Comparison of ENCODE assay signal across 17 cellular contexts in the genomic region with DNA sequence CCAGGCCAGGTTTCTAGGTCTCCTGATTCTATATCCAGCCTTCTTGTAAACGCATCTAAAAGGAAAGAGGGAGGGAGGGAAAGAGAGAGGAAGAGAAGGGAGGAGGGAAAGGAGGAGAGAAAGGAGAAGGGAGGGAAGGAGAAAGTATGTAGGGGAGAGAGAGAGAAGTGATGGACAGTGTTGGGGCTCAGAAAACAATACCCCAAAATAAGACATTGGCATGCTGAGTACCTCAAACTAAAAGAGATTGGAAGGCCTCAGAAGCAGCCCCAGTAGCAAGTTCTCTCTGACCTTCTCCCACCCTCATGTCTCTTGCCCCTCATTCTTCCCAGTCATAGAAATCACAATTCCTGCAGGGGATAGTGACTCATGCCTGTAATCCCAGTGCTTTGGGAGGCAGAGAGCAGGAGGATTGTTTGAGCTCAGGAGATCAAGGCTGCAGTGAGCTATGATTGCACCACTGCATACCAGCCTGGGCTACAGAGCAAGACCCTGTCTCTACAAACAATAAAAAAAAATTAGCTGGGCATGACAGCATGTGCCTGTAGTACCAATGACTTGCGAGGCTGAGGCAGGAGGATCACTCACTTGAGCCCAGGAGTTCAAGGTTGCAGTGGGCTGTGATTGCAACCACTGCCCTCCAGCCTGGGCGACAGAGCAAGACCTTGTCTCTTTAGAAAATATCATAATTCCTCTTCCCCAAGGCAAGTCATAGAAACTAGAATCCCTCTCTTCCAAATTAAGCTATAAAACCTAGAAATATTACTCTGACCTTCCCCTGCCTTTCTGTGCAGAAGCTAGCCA. TPM values are rescaled to one million over a fixed set of nuclear protein-coding genes. Genes with fewer than 3 reads are reported as not detected.
DNase-seq lines count a peak whose midpoint lies in the region; ATAC-seq, FAIRE-seq and TF ChIP-seq lines count a peak whose summit lies in the region.
"Had no signal": no experiment of that assay in that cellular context is flagged by ENCODE, and none has a peak within 500 bp of the region (broad histone marks: within the 10 kb centered on the region; RNA-seq: fewer than 3 reads in every experiment).

No MANE protein-coding gene starts in this region.

- no peak overlapping the region for H3K23ac ChIP-seq in IMR-90 (ENCODE audit: low read depth, low read length)

- BruUV-seq in IMR-90 (replicated peaks; lab: Mats Ljungman, UMichigan) = no TSS peak

- no peak overlapping the region for H3K9ac ChIP-seq in IMR-90 (ENCODE audit: low read depth, low read length)

- H3K79me2 ChIP-seq in hepatocyte = no peaks in the 10 kb centered on the region

- no peak overlapping the region for H4K5ac ChIP-seq in IMR-90 (ENCODE audit: low read depth, low read length)

- H3K79me1 ChIP-seq in IMR-90 (ENCODE audit: low read depth in 1 of 2, low read length in 2 of 2) = no peaks in the 10 kb centered on the region

- no peak for FAIRE-seq in bronchial epithelial cell (lab: Jason Lieb, UNC)
- FAIRE-seq: GM12892 had no signal

- H2BK120ac ChIP-seq in IMR-90 (ENCODE audit: low read depth, low read length) = no peak overlapping the region

- no peak overlapping the region for H2BK15ac ChIP-seq in IMR-90 (ENCODE audit: low read depth, low read length)

- POLR2A ChIA-PET in IMR-90 (lab: Charles Lee; ENCODE audit: unreplicated experiment) = interaction anchor here (0.6 kb wide), 1 partner anchor 173 kb away, joined by 3 read pairs; no protein-coding TSS in a partner anchor

- 0 out of 2 replicates have a peak overlapping the region, but pooled peaks have one; percentile 35 for H2BK20ac ChIP-seq in IMR-90 (ENCODE audit: low read depth, low read length)

- no peak overlapping the region for H4K8ac ChIP-seq in IMR-90 (ENCODE audit: low read depth in 2 of 2, low read length in 2 of 2)

- TF ChIP-seq CTCF in AG10803 (conservative IDR thresholded peaks at IDR 0.05; ENCODE audit: low read length) = no peak
- TF ChIP-seq CTCF in IMR-90 (conservative IDR thresholded peaks at IDR 0.05; ENCODE audit: low read depth, low read length) = no peak
- no peak for TF ChIP-seq CTCF in bronchial epithelial cell (IDR thresholded peaks at IDR 0.05; ENCODE audit: insufficient read depth, low read length, severe bottlenecking)
- no peak for TF ChIP-seq CTCF in hepatocyte (IDR thresholded peaks at IDR 0.05; ENCODE audit: poor library complexity)

- H2BK5ac ChIP-seq in IMR-90 (ENCODE audit: low read depth, low read length, poor library complexity, severe bottlenecking) = no peak overlapping the region

- in situ Hi-C loops in IMR-90 (cut with MboI; ENCODE audit: low sequenced_read_pairs) = no loop called here

- no peak for TF ChIP-seq RAD21 in IMR-90 (IDR thresholded peaks at IDR 0.05; ENCODE audit: low read length)

- H2AK5ac ChIP-seq in IMR-90 (ENCODE audit: low read depth, low read length) = no peak overlapping the region

- DNase-seq in AG10803 (ENCODE audit: low read depth) = peak; percentile 46
- peak; percentile 28 for DNase-seq in IMR-90
- peak; percentile 67 for DNase-seq in bronchial epithelial cell (ENCODE audit: low read depth)
- no peak for DNase-seq in hepatocyte (ENCODE audit: low spot score)
- DNase-seq in NCI-H446 (lab: John Stamatoyannopoulos, UW) = no peak
- DNase-seq in stimulated activated CD4-positive, alpha-beta T cell treated with anti-CD3 and anti-CD28 coated beads, Interleukin-12 subunit alpha, Interleukin-12 subunit beta, amount 100 ng/mL, for 4 hours = no peak
- DNase-seq in occipital lobe (lab: John Stamatoyannopoulos, UW) = no peak
- DNase-seq: activated CD4-positive, alpha-beta T cell treated with anti-CD3 and anti-CD28 coated beads for 48 hours; activated CD8-positive, alpha-beta memory T cell treated with anti-CD3 and anti-CD28 coated beads, Interleukin-2, amount 50 U/mL, for 4 hours; CD8-positive, alpha-beta memory T cell; GF-D8; GOT3; lower lobe of right lung; natural killer cell; SHP77 treated with DMSO at 0.1 percent for 48 hours had no signal

- H3K9me2 ChIP-seq in hepatocyte (replicated peaks; ENCODE audit: insufficient read depth) = no peaks in the 10 kb centered on the region

- H3K4me3 ChIP-seq in AG10803 (ENCODE audit: low read length) (no peak overlapping the region), IMR-90 (ENCODE audit: insufficient read depth, low read depth, low read length) (no peak overlapping the region), bronchial epithelial cell (ENCODE audit: low read depth, low read length) (no peak overlapping the region), hepatocyte (no peak overlapping the region)
- H3K4me3 ChIP-seq: lower lobe of right lung had no signal

- no peak overlapping the region for H3K56ac ChIP-seq in IMR-90 (ENCODE audit: extremely low read depth, insufficient read depth, low read length)

- H3K4me2 ChIP-seq in IMR-90 (ENCODE audit: low read depth, low read length) = no peak overlapping the region
- no peak overlapping the region for H3K4me2 ChIP-seq in hepatocyte

- H4K91ac ChIP-seq in IMR-90 (ENCODE audit: insufficient read depth, low read depth, low read length) = no peak overlapping the region

- peaks cover 5% of the 10 kb centered on the region; the same call in 1 of the 2 replicates for H3K9me3 ChIP-seq in IMR-90 (ENCODE audit: control insufficient read depth, insufficient read depth, low read length)
- no peaks in the 10 kb centered on the region for H3K9me3 ChIP-seq in hepatocyte (ENCODE audit: low read depth)
- H3K9me3 ChIP-seq: lower lobe of right lung had no signal

- H2AK9ac ChIP-seq in IMR-90 (replicated peaks; ENCODE audit: low read depth, low read length, poor library complexity) = no peak overlapping the region

- no peaks in the 10 kb centered on the region for H4K20me1 ChIP-seq in IMR-90 (ENCODE audit: insufficient read depth, low read length)
- no peaks in the 10 kb centered on the region for H4K20me1 ChIP-seq in hepatocyte (ENCODE audit: insufficient read depth, poor library complexity, severe bottlenecking)

- H3K18ac ChIP-seq in IMR-90 (ENCODE audit: low read depth, low read length) = no peak overlapping the region

- H3K27me3 ChIP-seq in IMR-90 (ENCODE audit: control insufficient read depth, insufficient read depth, low read length) (no peaks in the 10 kb centered on the region), bronchial epithelial cell (ENCODE audit: control insufficient read depth, insufficient read depth, low read length) (no peaks in the 10 kb centered on the region), hepatocyte (no peaks in the 10 kb centered on the region)

- H2AFZ ChIP-seq in IMR-90 (replicated peaks; ENCODE audit: low read length, poor library complexity) = no peak overlapping the region
- H2AFZ ChIP-seq in hepatocyte = no peak overlapping the region

- dilution Hi-C loops in IMR-90 (cut with HindIII; ENCODE audit: low sequenced_read_pairs, unreplicated experiment) = no loop called here

- ATAC-seq in IMR-90 (ENCODE audit: low read depth) (peak; percentile 63), HG02623 (IDR thresholded peaks at IDR 0.05; ENCODE audit: unreplicated experiment) (no peak)
- ATAC-seq: lower lobe of right lung, natural killer cell had no signal

- CTCF ChIA-PET in IMR-90 (lab: Yijun Ruan, JAX) = interaction anchor here (1.2 to 1.8 kb wide), 2 partner anchors 11 to 17 kb away, joined by 4 to 5 read pairs; no protein-coding TSS in a partner anchor

- peaks cover 3% of the 10 kb centered on the region; the same call in 1 of the 2 replicates for H3K4me1 ChIP-seq in IMR-90 (ENCODE audit: control insufficient read depth, insufficient read depth, low read length)
- H3K4me1 ChIP-seq in hepatocyte (ENCODE audit: insufficient read depth) = peaks cover 11% of the 10 kb centered on the region
- H3K4me1 ChIP-seq: lower lobe of right lung had no signal

- TF ChIP-seq POLR2A in IMR-90 (IDR thresholded peaks at IDR 0.05; ENCODE audit: low read depth, low read length) = no peak

- intact Hi-C loops in IMR-90 (cut with micrococcal nuclease) = no loop called here

- 0 out of 2 replicates have a peak, but pooled peaks cover 8% of the 10 kb centered on the region for H3K9me1 ChIP-seq in IMR-90 (ENCODE audit: insufficient read depth, low read length)

- H3K36me3 ChIP-seq in IMR-90 (ENCODE audit: control insufficient read depth, insufficient read depth, low read length) = no peaks in the 10 kb centered on the region
- H3K36me3 ChIP-seq in bronchial epithelial cell (ENCODE audit: control insufficient read depth, insufficient read depth, low read length) = no peaks in the 10 kb centered on the region
- H3K36me3 ChIP-seq in hepatocyte (replicated peaks; ENCODE audit: insufficient read depth, low read depth) = no peaks in the 10 kb centered on the region
- H3K36me3 ChIP-seq: lower lobe of right lung had no signal

- H3K14ac ChIP-seq in IMR-90 (replicated peaks; ENCODE audit: low read depth, low read length) = no peak overlapping the region

- H3K4ac ChIP-seq in IMR-90 (ENCODE audit: low read depth, low read length) = no peak overlapping the region

- no CpG with 5 or more reads among the region's 3 CpGs for WGBS in IMR-90 (ENCODE audit: extremely low coverage in 2 of 2, insufficient read length in 1 of 2), 2 experiments
- WGBS in hepatocyte (ENCODE audit: low lambda C conversion rate, missing lambda C conversion rate) = 67% methylated on average over 3 of the region's 3 CpGs

- H3K27ac ChIP-seq in IMR-90 (ENCODE audit: insufficient read depth, low read length) (no peak overlapping the region), hepatocyte (peak overlapping the region; percentile 52)
- H3K27ac ChIP-seq: lower lobe of right lung had no signal

TF ChIP-seq in IMR-90, 13 proteins besides CTCF, POLR2A, EP300 and RAD21 (continues in another document):
- 0 out of 2 replicates have a peak, but pooled peaks have one; percentile 7 for TF ChIP-seq FOS (IDR thresholded peaks at IDR 0.05; ENCODE audit: low read depth, low read length)
- no peak for TF ChIP-seq BHLHE40 (IDR thresholded peaks at IDR 0.05; ENCODE audit: low read depth, low read length)
- TF ChIP-seq MAZ (IDR thresholded peaks at IDR 0.05; ENCODE audit: borderline replicate concordance, low read depth, low read length) = no peak
- no peak for TF ChIP-seq SMC3 (IDR thresholded peaks at IDR 0.05; ENCODE audit: low read depth, low read length)
- no peak for TF ChIP-seq NFE2L2 (IDR thresholded peaks at IDR 0.05; ENCODE audit: low read depth, low read length)
- TF ChIP-seq, protein P1, sequence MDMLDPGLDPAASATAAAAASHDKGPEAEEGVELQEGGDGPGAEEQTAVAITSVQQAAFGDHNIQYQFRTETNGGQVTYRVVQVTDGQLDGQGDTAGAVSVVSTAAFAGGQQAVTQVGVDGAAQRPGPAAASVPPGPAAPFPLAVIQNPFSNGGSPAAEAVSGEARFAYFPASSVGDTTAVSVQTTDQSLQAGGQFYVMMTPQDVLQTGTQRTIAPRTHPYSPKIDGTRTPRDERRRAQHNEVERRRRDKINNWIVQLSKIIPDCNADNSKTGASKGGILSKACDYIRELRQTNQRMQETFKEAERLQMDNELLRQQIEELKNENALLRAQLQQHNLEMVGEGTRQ (IDR thresholded peaks at IDR 0.05; ENCODE audit: low read depth, low read length) = no peak

RNA-seq across cellular contexts. Expression of a gene that starts 51.2 kb away (rescaled TPM):
- total RNA-seq in IMR-90 (2012; rRNA removed) (24.4 and 35.8 TPM in 2 replicates), bronchial epithelial cell (24.5 and 28.4 TPM in 2 replicates), hepatocyte (43.6 and 44.7 TPM in 2 replicates), occipital lobe (38.4 TPM)
- polyA plus RNA-seq in IMR-90 (2012; rRNA removed) (13.8 and 14.2 TPM in 2 replicates), hepatocyte (34.4 and 37.8 TPM in 2 replicates)
- polyA plus RNA-seq in IMR-90 (2012; cell fraction: cytosol; rRNA removed) = 1.0 and 2.3 TPM in 2 replicates
- polyA plus RNA-seq in IMR-90 (2012; cell fraction: nucleus; rRNA removed; ENCODE audit: low replicate concordance) = 2.2 and 14.4 TPM in 2 replicates

Comparison
In these comparisons a context has a peak if more than half of its experiments do, and no peak if none do; other contexts are left out.
1. DNase-seq: peak in AG10803 (single experiment), IMR-90 (single experiment) and bronchial epithelial cell (single experiment); none in hepatocyte (single experiment), NCI-H446 (0 of 2), stimulated activated CD4-positive, alpha-beta T cell treated with anti-CD3 and anti-CD28 coated beads, Interleukin-12 subunit alpha, Interleukin-12 subunit beta, amount 100 ng/mL, for 4 hours (single experiment) and occipital lobe (single experiment).